Comparison of ENCODE assay signal across 24 cellular contexts in genomic region chr13:36829753-36830152, GRCh38.
"Had no signal": no experiment of that assay in that cellular context is flagged by ENCODE, and none has a peak within 500 bp of the region (broad histone marks: within the 10 kb centered on the region; RNA-seq: fewer than 3 reads in every experiment).

No MANE protein-coding gene starts in this region.

- H3K4me3 Mint-ChIP-seq: activated CD8-positive, alpha-beta T cell treated with anti-CD3 and anti-CD28 coated beads for 36 hours; activated naive CD8-positive, alpha-beta T cell treated with anti-CD3 and anti-CD28 coated beads, Interleukin-2, amount 50 U/mL, for 24 hours; activated T-cell treated with anti-CD3 and anti-CD28 coated beads, Interleukin-2, amount 50 U/mL, for 72 hours had no signal

- H3K9me3 ChIP-seq: ascending aorta, body of pancreas had no signal

- ATAC-seq: activated CD8-positive, alpha-beta T cell treated with anti-CD3 and anti-CD28 coated beads for 36 hours; activated naive CD4-positive, alpha-beta T cell treated with anti-CD3 and anti-CD28 coated beads, Interleukin-2, amount 50 U/mL, for 72 hours; activated naive CD8-positive, alpha-beta T cell treated with anti-CD3 and anti-CD28 coated beads, Interleukin-2, amount 50 U/mL, for 24 hours; activated T-cell treated with anti-CD3 and anti-CD28 coated beads, Interleukin-2, amount 50 U/mL, for 72 hours; body of pancreas; Panc1; Right ventricle myocardium inferior had no signal

- H3K27me3 ChIP-seq: ascending aorta, body of pancreas had no signal

- DNase-seq: activated CD4-positive, CD25-positive, alpha-beta regulatory T cell; activated CD8-positive, alpha-beta memory T cell treated with anti-CD3 and anti-CD28 coated beads, Interleukin-2, amount 50 U/mL, for 4 hours; activated CD8-positive, alpha-beta T cell treated with anti-CD3 and anti-CD28 coated beads for 36 hours; activated gamma-delta T cell treated with Interleukin-2 at 50 U/mL for 16 hours; activated naive CD8-positive, alpha-beta T cell treated with anti-CD3 and anti-CD28 coated beads, Interleukin-2, amount 50 U/mL, for 24 hours; activated T-cell treated with anti-CD3 and anti-CD28 coated beads, Interleukin-2, amount 50 U/mL, for 72 hours; amniotic stem cell; body of pancreas; central memory CD4-positive, alpha-beta T cell; KBM-7; NCI-H1092; NCI-H1930; NCI-H510A; NCI-H526 treated with DMSO at 0.1 percent for 48 hours; NCI-H82; RPMI8226; SW 1271 had no signal

- H3K4me1 ChIP-seq: ascending aorta had no signal

- H3K27ac Mint-ChIP-seq: activated CD8-positive, alpha-beta T cell treated with anti-CD3 and anti-CD28 coated beads for 36 hours; activated naive CD4-positive, alpha-beta T cell treated with anti-CD3 and anti-CD28 coated beads, Interleukin-2, amount 50 U/mL, for 72 hours; activated naive CD8-positive, alpha-beta T cell treated with anti-CD3 and anti-CD28 coated beads, Interleukin-2, amount 50 U/mL, for 24 hours; activated T-cell treated with anti-CD3 and anti-CD28 coated beads, Interleukin-2, amount 50 U/mL, for 72 hours; activated T-helper 2 cell treated with anti-CD3 and anti-CD28 coated beads, Interferon-gamma antibody, Interleukin-2, Interleukin-4, amounts not matched to agents 10 μg/mL and 5 μg/mL and 100 μg/mL, durations not matched to agents 14 hours and 24 hours and 36 hours had no signal

- H3K4me3 ChIP-seq: ascending aorta, body of pancreas, SK-N-MC had no signal

- H3K9me3 Mint-ChIP-seq: activated CD8-positive, alpha-beta T cell treated with anti-CD3 and anti-CD28 coated beads for 36 hours; activated naive CD4-positive, alpha-beta T cell treated with anti-CD3 and anti-CD28 coated beads, Interleukin-2, amount 50 U/mL, for 72 hours; activated naive CD8-positive, alpha-beta T cell treated with anti-CD3 and anti-CD28 coated beads, Interleukin-2, amount 50 U/mL, for 24 hours; activated T-cell treated with anti-CD3 and anti-CD28 coated beads, Interleukin-2, amount 50 U/mL, for 72 hours; activated T-helper 2 cell treated with anti-CD3 and anti-CD28 coated beads, Interferon-gamma antibody, Interleukin-2, Interleukin-4, amounts not matched to agents 10 μg/mL and 5 μg/mL and 100 μg/mL, durations not matched to agents 14 hours and 24 hours and 36 hours had no signal

- H3K27me3 Mint-ChIP-seq: activated CD8-positive, alpha-beta T cell treated with anti-CD3 and anti-CD28 coated beads for 36 hours; activated naive CD8-positive, alpha-beta T cell treated with anti-CD3 and anti-CD28 coated beads, Interleukin-2, amount 50 U/mL, for 24 hours had no signal

- H3K27ac ChIP-seq: ascending aorta, body of pancreas, SK-N-MC, VCaP had no signal

- H3K4me1 Mint-ChIP-seq: activated naive CD8-positive, alpha-beta T cell treated with anti-CD3 and anti-CD28 coated beads, Interleukin-2, amount 50 U/mL, for 24 hours had no signal
